ENCODE assay signal across 17 cellular contexts in the genomic region with DNA sequence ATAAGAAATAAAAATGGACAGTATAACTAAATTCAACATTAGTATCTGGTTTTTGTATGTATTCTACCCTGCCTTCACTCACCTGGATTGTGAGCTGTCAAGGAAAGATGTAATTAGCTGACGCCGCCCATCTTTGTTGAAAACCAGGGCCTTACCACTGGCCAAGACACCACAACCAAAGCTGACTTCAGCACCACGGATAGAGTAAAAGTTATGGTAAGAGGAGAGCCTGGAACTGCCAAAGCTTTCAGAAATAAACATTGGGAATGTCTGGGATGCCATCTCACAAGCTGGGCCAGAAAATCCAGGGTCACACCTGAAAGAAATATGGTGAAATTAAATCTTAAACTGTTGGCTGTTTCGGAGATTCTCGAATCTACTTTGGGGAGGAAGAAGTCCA.
DNase-seq lines count a peak whose midpoint lies in the region; ATAC-seq, FAIRE-seq and TF ChIP-seq lines count a peak whose summit lies in the region.
"Had no signal": no experiment of that assay in that cellular context is flagged by ENCODE, and none has a peak within 500 bp of the region (broad histone marks: within the 10 kb centered on the region; RNA-seq: fewer than 3 reads in every experiment).

No MANE protein-coding gene starts in this region.

- H3K79me2 ChIP-seq in HCT116 (ENCODE audit: insufficient read depth, low read length) (no peaks in the 10 kb centered on the region), SK-N-SH (ENCODE audit: insufficient read depth) (no peaks in the 10 kb centered on the region)

- H3K27me3 ChIP-seq in HCT116 (ENCODE audit: insufficient read depth, low read length) (peaks cover 13% of the 10 kb centered on the region; the same call in 1 of the 2 replicates), SK-N-SH (ENCODE audit: insufficient read depth) (no peaks in the 10 kb centered on the region), neuronal stem cell (ENCODE audit: control insufficient read depth in 3 of 3, insufficient read depth in 3 of 3, low read depth in 1 of 3, low read length in 3 of 3) (no peaks in the 10 kb centered on the region), pancreas (no peaks in the 10 kb centered on the region)

- no peaks in the 10 kb centered on the region for H3K9me3 ChIP-seq in HCT116 (ENCODE audit: control insufficient read depth in 1 of 2, insufficient read depth in 1 of 2, low read depth in 1 of 2, low read length in 2 of 2)
- no peaks in the 10 kb centered on the region for H3K9me3 ChIP-seq in SK-N-SH
- H3K9me3 ChIP-seq in neuronal stem cell (replicated peaks in 1 of 2; ENCODE audit: control insufficient read depth in 2 of 2, insufficient read depth in 1 of 2, low read depth in 1 of 2, low read length in 2 of 2), result no peaks in the 10 kb centered on the region
- no peaks in the 10 kb centered on the region for H3K9me3 ChIP-seq in pancreas

- H3K4me1 ChIP-seq in HCT116 (ENCODE audit: control insufficient read depth in 1 of 2, insufficient read depth in 2 of 2, low read length in 2 of 2), result no peaks in the 10 kb centered on the region
- H3K4me1 ChIP-seq in SK-N-SH (ENCODE audit: control insufficient read depth in 1 of 2, insufficient read depth in 2 of 2, low read depth in 1 of 2, low read length in 1 of 2), result peaks cover 0 to 23% of the 10 kb centered on the region in 2 experiments; a peak in 1 of 4 replicates
- H3K4me1 ChIP-seq in neuronal stem cell (ENCODE audit: control insufficient read depth in 2 of 2, insufficient read depth in 1 of 2, low read depth in 1 of 2, low read length in 2 of 2), result no peaks in the 10 kb centered on the region
- H3K4me1 ChIP-seq in pancreas, result no peaks in the 10 kb centered on the region

- H3K9ac ChIP-seq in HCT116 (ENCODE audit: low read length) (no peak overlapping the region), SK-N-SH (no peak overlapping the region), neuronal stem cell (ENCODE audit: low read depth, low read length, poor library complexity) (no peak overlapping the region)

- TF ChIP-seq RAD21 in HCT116 (IDR thresholded peaks at IDR 0.05; ENCODE audit: low read depth) (no peak), SK-N-SH (IDR thresholded peaks at IDR 0.05; ENCODE audit: low read length) (no peak)

- no peak overlapping the region for H3K23ac ChIP-seq in neuronal stem cell (ENCODE audit: low read depth, low read length, poor library complexity)

- DNase-seq in HCT116 (ENCODE audit: low read depth, low spot score) (no peak), SK-N-SH (no peak), epithelial cell of prostate (ENCODE audit: low read depth, low spot score) (no peak), neuronal stem cell (ENCODE audit: low spot score) (peak; percentile 20), pancreas (no peak), NCI-H187 (lab: John Stamatoyannopoulos, UW) (no peak), amniotic stem cell (lab: John Stamatoyannopoulos, UW) (no peak)
- DNase-seq in stimulated activated CD8-positive, alpha-beta memory T cell treated with anti-CD3 and anti-CD28 coated beads, Interleukin-4, amount 100 ng/mL, for 48 hours, result no peak
- DNase-seq: activated B cell treated with CpG ODN at 0.5 μM for 24 hours; activated naive CD4-positive, alpha-beta T cell treated with anti-CD3 and anti-CD28 coated beads for 36 hours; C1 segment of cervical spinal cord; caudate nucleus; DMS79 treated with DMSO at 0.1 percent for 48 hours; KBM-7; NCI-H1436 treated with DMSO at 0.1 percent for 48 hours; posterior cingulate gyrus; T-cell had no signal

- TF ChIP-seq EP300 in SK-N-SH (IDR thresholded peaks at IDR 0.05; ENCODE audit: borderline replicate concordance in 1 of 2, low read depth in 1 of 2, low read length in 1 of 2), result no peak

- no TSS peak for BruUV-seq in HCT116 (replicated peaks; lab: Mats Ljungman, UMichigan)

- H4K8ac ChIP-seq in neuronal stem cell (ENCODE audit: low read depth, low read length), result no peak overlapping the region

- CTCF ChIA-PET in HCT116 (lab: Charles Lee) (no interaction called here), SK-N-SH (lab: Yijun Ruan, JAX) (no interaction called here)

- H2BK5ac ChIP-seq in neuronal stem cell (ENCODE audit: low read length), result no peak overlapping the region

- no peaks in the 10 kb centered on the region for H3K36me3 ChIP-seq in HCT116 (ENCODE audit: control insufficient read depth in 1 of 2, insufficient read depth in 2 of 2, low read length in 2 of 2)
- no peaks in the 10 kb centered on the region for H3K36me3 ChIP-seq in SK-N-SH (replicated peaks in 1 of 2; ENCODE audit: control insufficient read depth in 1 of 2, insufficient read depth in 2 of 2, low read length in 1 of 2)
- H3K36me3 ChIP-seq in neuronal stem cell (replicated peaks in 1 of 2; ENCODE audit: control insufficient read depth in 2 of 2, insufficient read depth in 2 of 2, low read length in 2 of 2), result no peaks in the 10 kb centered on the region
- no peaks in the 10 kb centered on the region for H3K36me3 ChIP-seq in pancreas

- H3K18ac ChIP-seq in neuronal stem cell (ENCODE audit: low read length), result no peak overlapping the region

- no peak overlapping the region for H3K4ac ChIP-seq in neuronal stem cell (ENCODE audit: low read length)

- ATAC-seq in HCT116, result no peak
- ATAC-seq in pancreas, result no peak
- ATAC-seq: T-cell had no signal

- H2BK120ac ChIP-seq in neuronal stem cell (ENCODE audit: low read depth, low read length), result no peak overlapping the region

- H4K91ac ChIP-seq in neuronal stem cell (ENCODE audit: low read depth, low read length, poor library complexity), result no peak overlapping the region

- H2BK15ac ChIP-seq in neuronal stem cell (ENCODE audit: low read length), result no peak overlapping the region

- peaks cover 41% of the 10 kb centered on the region for H3F3A ChIP-seq in SK-N-SH (replicated peaks; ENCODE audit: insufficient read depth)

- intact Hi-C loops in HCT116 (cut with micrococcal nuclease) (no loop called here), pancreas (cut with DNase I) (no loop called here)

- no peak overlapping the region for H2BK12ac ChIP-seq in neuronal stem cell (ENCODE audit: low read length)

- no peaks in the 10 kb centered on the region for H4K20me1 ChIP-seq in HCT116 (ENCODE audit: insufficient read depth)
- no peaks in the 10 kb centered on the region for H4K20me1 ChIP-seq in SK-N-SH (ENCODE audit: insufficient read depth)

- POLR2A ChIA-PET in HCT116 (lab: Charles Lee), result no interaction called here
- POLR2A ChIA-PET in SK-N-SH (lab: Yijun Ruan, JAX), result no interaction called here

- RAD21 ChIA-PET in HCT116 (lab: Charles Lee; ENCODE audit: low non-redundant PET in 1 of 2, low total read pairs in 2 of 2, uncharacterized antibody in 2 of 2, unreplicated experiment in 2 of 2), result no interaction called here

- no peak for FAIRE-seq in pancreas (lab: Jason Lieb, UNC)

- 76% methylated on average over 5 of the region's 5 CpGs for WGBS in SK-N-SH (ENCODE audit: low lambda C conversion rate)
- WGBS in neuronal stem cell (ENCODE audit: extremely low coverage in 2 of 2, insufficient read length in 2 of 2, insufficient replicate concordance in 1 of 2), 2 donors, result no CpG with 5 or more reads among the region's 5 CpGs
- 65 to 67% methylated on average over 5 of the region's 5 CpGs for WGBS in pancreas, 2 donors

- no peak overlapping the region for H3K27ac ChIP-seq in HCT116 (ENCODE audit: low read depth, low read length)
- H3K27ac ChIP-seq in SK-N-SH (ENCODE audit: low read depth in 2 of 2, low read length in 1 of 2), result peak overlapping the region in 1 of 2 experiments; percentile 88; a peak in 2 of 4 replicates
- H3K27ac ChIP-seq in epithelial cell of prostate, result peak overlapping the region; percentile 92
- no peak overlapping the region for H3K27ac ChIP-seq in neuronal stem cell (replicated peaks; ENCODE audit: low read length)
- H3K27ac ChIP-seq in pancreas, result no peak overlapping the region

- TF ChIP-seq CTCF in HCT116 (IDR thresholded peaks at IDR 0.05 in 2 of 3, conservative IDR thresholded peaks at IDR 0.05 in 1 of 3; ENCODE audit: borderline replicate concordance in 1 of 3, insufficient read depth in 1 of 3, low read depth in 2 of 3, low read length in 2 of 3) (no peak), SK-N-SH (IDR thresholded peaks at IDR 0.05) (no peak), pancreas (IDR thresholded peaks at IDR 0.05) (no peak)

- no peak overlapping the region for H2AK5ac ChIP-seq in neuronal stem cell (ENCODE audit: low read depth, low read length)

- H3K14ac ChIP-seq in neuronal stem cell (ENCODE audit: low read length), result no peak overlapping the region

- H3K4me2 ChIP-seq in HCT116 (ENCODE audit: low read length), result no peak overlapping the region
- H3K4me2 ChIP-seq in SK-N-SH, result no peak overlapping the region
- H3K4me2 ChIP-seq in neuronal stem cell (ENCODE audit: insufficient read depth, low read length, poor library complexity, severe bottlenecking), result no peak overlapping the region

- no peaks in the 10 kb centered on the region for H3K79me1 ChIP-seq in neuronal stem cell (ENCODE audit: low read depth, low read length)

- no peaks in the 10 kb centered on the region for H3K9me2 ChIP-seq in HCT116 (ENCODE audit: insufficient read depth)
- H3K9me2 ChIP-seq in SK-N-SH, result no peaks in the 10 kb centered on the region

- H3K4me3 ChIP-seq in HCT116 (replicated peaks in 1 of 2; ENCODE audit: low read depth in 1 of 2, low read length in 2 of 2) (no peak overlapping the region), SK-N-SH (ENCODE audit: low read depth in 2 of 2, low read length in 1 of 2) (no peak overlapping the region), neuronal stem cell (ENCODE audit: low read length in 2 of 2) (no peak overlapping the region), pancreas (no peak overlapping the region)

- H2AFZ ChIP-seq in HCT116 (ENCODE audit: low read depth, low read length, poor library complexity, severe bottlenecking), result no peak overlapping the region
- H2AFZ ChIP-seq in SK-N-SH (ENCODE audit: low read depth), result no peak overlapping the region
- H2AFZ ChIP-seq in neuronal stem cell (ENCODE audit: low read length), result no peak overlapping the region

- TF ChIP-seq POLR2A in HCT116 (IDR thresholded peaks at IDR 0.05; ENCODE audit: borderline replicate concordance, extremely low read depth, insufficient read depth, insufficient read length), result no peak

TF ChIP-seq in SK-N-SH, 30 proteins besides CTCF, POLR2A, EP300 and RAD21 (continues in another document):
- TF ChIP-seq USF1 (IDR thresholded peaks at IDR 0.05; ENCODE audit: borderline replicate concordance, low read depth), result no peak

Comparison
In these comparisons a context has a peak if more than half of its experiments do, and no peak if none do; other contexts are left out.
1. Of the 11 proteins assayed by ChIP-seq in both SK-N-SH and HCT116: peak only in SK-N-SH: none; only in HCT116: none; in both: REST; in neither: 10.